Comparison of ENCODE assay signal across 13 cellular contexts in genomic region chr5:149702953-149703646, GRCh38.
"Had no signal": no experiment of that assay in that cellular context is flagged by ENCODE, and none has a peak within 500 bp of the region (broad histone marks: within the 10 kb centered on the region; RNA-seq: fewer than 3 reads in every experiment).

No MANE protein-coding gene starts in this region.

- ATAC-seq: left cardiac atrium, WTC11 had no signal

- H3K27ac ChIP-seq: colonic mucosa, neural progenitor cell, parathyroid adenoma, skin epidermis, tibial nerve had no signal

- H3K9me3 ChIP-seq: colonic mucosa, tibial nerve had no signal

- DNase-seq: activated CD4-positive, alpha-beta T cell treated with anti-CD3 and anti-CD28 coated beads, Interleukin-2, amount 10 ng/mL, durations not matched to agents 24 days and 14 days; activated T-cell treated with anti-CD3 and anti-CD28 coated beads for 4 hours; caudate nucleus; colonic mucosa; erythroblast; left cardiac atrium; mesenchymal stem cell; T-helper 9 cell had no signal

- H3K27me3 ChIP-seq: colonic mucosa, neural progenitor cell, tibial nerve had no signal

- H3K4me1 ChIP-seq: colonic mucosa, neural progenitor cell, parathyroid adenoma, tibial nerve had no signal

- H3K4me3 ChIP-seq: colonic mucosa, neural progenitor cell, skin epidermis, tibial nerve had no signal

- H3K36me3 ChIP-seq: colonic mucosa, neural progenitor cell, tibial nerve had no signal
